Comparison of ENCODE assay signal across 24 cellular contexts in genomic region chr18:34806527-34806926, GRCh38.
DNase-seq lines count a peak whose midpoint lies in the region; ATAC-seq and TF ChIP-seq lines count a peak whose summit lies in the region.
"Had no signal": no experiment of that assay in that cellular context is flagged by ENCODE, and none has a peak within 500 bp of the region (broad histone marks: within the 10 kb centered on the region; RNA-seq: fewer than 3 reads in every experiment).

No MANE protein-coding gene starts in this region.

- intact Hi-C loops in Right ventricle myocardium superior (cut with DNase I) (no loop called here), left ventricle myocardium inferior (cut with micrococcal nuclease) (no loop called here)

- H3K4me3 ChIP-seq in left ventricle myocardium inferior (no peak overlapping the region), thoracic aorta (no peak overlapping the region)
- H3K4me3 ChIP-seq: A549, adrenal gland, ovary, sigmoid colon, transverse colon had no signal

- TF ChIP-seq CTCF in left ventricle myocardium inferior (IDR thresholded peaks at IDR 0.05; ENCODE audit: borderline replicate concordance) (no peak), thoracic aorta (IDR thresholded peaks at IDR 0.05) (no peak)

- peaks cover 35% of the 10 kb centered on the region for H3K4me1 ChIP-seq in left ventricle myocardium inferior
- H3K4me1 ChIP-seq in thoracic aorta (ENCODE audit: control insufficient read depth in 1 of 2, low read depth in 2 of 2), result peaks cover 19 to 56% of the 10 kb centered on the region in 2 donors
- H3K4me1 ChIP-seq: A549, adrenal gland, transverse colon had no signal

- DNase-seq in Right ventricle myocardium superior, result no peak
- DNase-seq in left ventricle myocardium inferior, result no peak
- DNase-seq in medulla oblongata (ENCODE audit: extremely low spot score), result peak; percentile 68
- DNase-seq in thoracic aorta (ENCODE audit: low spot score), result no peak
- no peak for DNase-seq in NCI-H1105 treated with DMSO at 0.1 percent for 48 hours (lab: John Stamatoyannopoulos, UW)
- no peak for DNase-seq in glomerular visceral epithelial cell (ENCODE audit: extremely low spot score)
- no peak for DNase-seq in LoVo (ENCODE audit: low spot score)
- DNase-seq: activated CD4-positive, alpha-beta T cell treated with anti-CD3 and anti-CD28 coated beads, Interleukin-2, amount 50 U/mL, for 4 hours; activated naive CD4-positive, alpha-beta T cell treated with anti-CD3 and anti-CD28 coated beads for 36 hours; adrenal gland; AML-193; CD4-positive, alpha-beta T cell; HCEC 1CT; MV-4-11; NCI-H146; NCI-H510A; ovary; sigmoid colon; stimulated activated naive CD8-positive, alpha-beta T cell treated with anti-CD3 and anti-CD28 coated beads, Interleukin-15, Interleukin-2, amounts not matched to agents 100 U/mL and 50 U/mL, for 24 hours; T-helper 1 cell; transverse colon had no signal

- no peaks in the 10 kb centered on the region for H3K36me3 ChIP-seq in left ventricle myocardium inferior
- no peaks in the 10 kb centered on the region for H3K36me3 ChIP-seq in thoracic aorta
- H3K36me3 ChIP-seq: adrenal gland, ovary, sigmoid colon, transverse colon had no signal

- H3K27ac ChIP-seq in left ventricle myocardium inferior (replicated peaks) (no peak overlapping the region), cingulate gyrus (ENCODE audit: low read depth, low read length) (peak overlapping the region; percentile 34), thoracic aorta (peak overlapping the region; percentile 3 to 48)
- H3K27ac ChIP-seq: A549, adrenal gland, KMS-11, ovary, transverse colon had no signal

- H3K9me3 ChIP-seq in left ventricle myocardium inferior (replicated peaks) (no peaks in the 10 kb centered on the region), thoracic aorta (no peaks in the 10 kb centered on the region)
- H3K9me3 ChIP-seq: A549, adrenal gland, ovary, sigmoid colon, transverse colon had no signal

- peak; percentile 16 for ATAC-seq in Right ventricle myocardium superior (ENCODE audit: poor library complexity)
- ATAC-seq in thoracic aorta (ENCODE audit: insufficient number of reproducible peaks, low FRiP score, low read depth), result no peak
- ATAC-seq: A549; stimulated activated naive CD8-positive, alpha-beta T cell treated with anti-CD3 and anti-CD28 coated beads, Interleukin-15, Interleukin-2, amounts not matched to agents 100 U/mL and 50 U/mL, for 24 hours had no signal

- H3K27me3 ChIP-seq in left ventricle myocardium inferior (ENCODE audit: low read depth), result no peaks in the 10 kb centered on the region
- no peaks in the 10 kb centered on the region for H3K27me3 ChIP-seq in thoracic aorta (replicated peaks; ENCODE audit: insufficient read depth)
- H3K27me3 ChIP-seq: adrenal gland, ovary, sigmoid colon, transverse colon had no signal
